Comparison of ENCODE assay signal across 8 cellular contexts in the genomic region with DNA sequence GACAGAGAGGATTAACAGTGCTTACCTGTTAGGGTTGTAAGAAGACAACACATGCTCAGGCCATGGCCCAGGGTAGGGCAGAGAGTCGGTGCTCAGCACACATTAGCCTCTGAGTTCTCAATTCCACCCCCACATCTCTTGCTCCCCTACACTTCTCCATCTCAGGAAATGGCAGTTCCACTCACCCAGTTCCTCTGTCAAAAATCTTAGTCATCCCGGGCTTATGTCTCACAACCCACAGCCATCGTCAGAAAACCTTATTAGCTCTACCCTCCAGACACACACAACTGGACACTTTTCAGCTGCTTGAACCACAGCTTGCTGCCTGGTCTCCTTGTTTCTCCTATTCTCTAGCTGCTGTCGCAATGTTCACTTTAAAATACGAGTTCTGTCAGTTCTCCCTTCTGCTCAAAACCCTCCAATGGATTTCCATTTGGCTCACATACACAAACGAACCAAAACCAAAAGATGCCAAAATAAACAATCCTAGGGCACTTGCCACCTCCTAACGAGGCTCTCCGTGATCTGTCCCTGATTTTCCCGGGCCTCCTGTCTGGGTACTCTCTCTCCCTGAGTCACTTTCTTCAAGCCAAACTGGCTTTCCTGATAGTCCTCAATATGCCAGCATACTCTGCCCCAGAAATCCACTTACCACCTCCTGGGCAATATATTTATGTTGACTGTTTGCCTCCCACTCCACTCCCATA.
DNase-seq lines count a peak whose midpoint lies in the region; ATAC-seq, FAIRE-seq and TF ChIP-seq lines count a peak whose summit lies in the region.

No MANE protein-coding gene starts in this region.

- peaks cover 9% of the 10 kb centered on the region; the same call in 1 of the 2 replicates for H3K27me3 Mint-ChIP-seq in WTC11 (ENCODE audit: low read depth)

- no peak overlapping the region for H3K4me3 ChIP-seq in A549
- H3K4me3 ChIP-seq in skeletal muscle satellite cell (ENCODE audit: low read length): no peak overlapping the region

- H3K4me1 Mint-ChIP-seq in WTC11: peaks cover 28% of the 10 kb centered on the region

- H3K36me3 Mint-ChIP-seq in WTC11: peaks cover 18% of the 10 kb centered on the region

- no peak for TF ChIP-seq RAD21 in A549 (conservative IDR thresholded peaks at IDR 0.05 in 1 of 2, IDR thresholded peaks at IDR 0.05 in 1 of 2)

- TF ChIP-seq CTCF in A549 (IDR thresholded peaks at IDR 0.05) (no peak), WTC11 (IDR thresholded peaks at IDR 0.05) (no peak)

- H3K9me3 ChIP-seq in A549 (no peaks in the 10 kb centered on the region), skeletal muscle satellite cell (replicated peaks; ENCODE audit: low read length) (no peaks in the 10 kb centered on the region)

- no peak for TF ChIP-seq EP300 in A549 (IDR thresholded peaks at IDR 0.05)

- POLR2A ChIA-PET in A549 (lab: Yijun Ruan, JAX) (no interaction called here), WTC11 (lab: Charles Lee) (no interaction called here)

- no peak overlapping the region for H3K9ac ChIP-seq in skeletal muscle satellite cell (ENCODE audit: low read depth, low read length)

- DNase-seq in A549 (ENCODE audit: low read depth in 1 of 2, low spot score in 1 of 2) (no peak), WTC11 (ENCODE audit: low spot score) (no peak), NCI-H345 (lab: John Stamatoyannopoulos, UW) (no peak), SHP77 (lab: John Stamatoyannopoulos, UW) (no peak), HK-2 (ENCODE audit: unreplicated experiment) (no peak)

- no peaks in the 10 kb centered on the region for H3K36me3 ChIP-seq in skeletal muscle satellite cell (ENCODE audit: insufficient read depth, low read length)

- H3K4me3 Mint-ChIP-seq in WTC11: no peak overlapping the region

- FAIRE-seq in A549 (lab: Jason Lieb, UNC): no peak

- no peaks in the 10 kb centered on the region for H3K9me3 Mint-ChIP-seq in WTC11

- TF ChIP-seq POLR2A in A549 (IDR thresholded peaks at IDR 0.05; ENCODE audit: low read length): no peak

- H3K27ac ChIP-seq in A549: peak overlapping the region; percentile 79 to 82; a peak in 4 of 6 replicates

- ATAC-seq in A549 (no peak), GM19035 (IDR thresholded peaks at IDR 0.05; ENCODE audit: unreplicated experiment) (peak; percentile 52), HG03159 (IDR thresholded peaks at IDR 0.05; ENCODE audit: unreplicated experiment) (peak; percentile 43), WTC11 (no peak)

- WGBS in A549 (ENCODE audit: missing lambda C conversion rate): 71% methylated on average over 9 of the region's 9 CpGs

- no peaks in the 10 kb centered on the region for H3K27me3 ChIP-seq in skeletal muscle satellite cell (ENCODE audit: control insufficient read depth, insufficient read depth, low read length)

- 0 out of 2 replicates have a peak overlapping the region, but pooled peaks have one; percentile 10 for H3K27ac Mint-ChIP-seq in WTC11

- CTCF ChIA-PET in A549 (lab: Yijun Ruan, JAX): interaction anchor here (0.7 to 1.2 kb wide), 3 partner anchors 9 to 22 kb away, joined by 3 to 4 read pairs (median 4); no protein-coding TSS in a partner anchor
- CTCF ChIA-PET in WTC11 (lab: Charles Lee): interaction anchor here (0.6 to 3.8 kb wide), 4 partner anchors 10 to 367 kb away, joined by 3 to 18 read pairs (median 7); a partner anchor contains a TSS

- H3K4me2 ChIP-seq in A549 (no peak overlapping the region), skeletal muscle satellite cell (ENCODE audit: low read length) (peak overlapping the region; percentile 30)

- H3K4me1 ChIP-seq in A549 (peaks cover 59% of the 10 kb centered on the region), skeletal muscle satellite cell (ENCODE audit: control insufficient read depth, insufficient read depth, low read length) (peaks cover 21% of the 10 kb centered on the region)

TF ChIP-seq in A549, 52 proteins besides CTCF, POLR2A, EP300 and RAD21:
- TF ChIP-seq, protein P1, sequence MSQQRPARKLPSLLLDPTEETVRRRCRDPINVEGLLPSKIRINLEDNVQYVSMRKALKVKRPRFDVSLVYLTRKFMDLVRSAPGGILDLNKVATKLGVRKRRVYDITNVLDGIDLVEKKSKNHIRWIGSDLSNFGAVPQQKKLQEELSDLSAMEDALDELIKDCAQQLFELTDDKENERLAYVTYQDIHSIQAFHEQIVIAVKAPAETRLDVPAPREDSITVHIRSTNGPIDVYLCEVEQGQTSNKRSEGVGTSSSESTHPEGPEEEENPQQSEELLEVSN (IDR thresholded peaks at IDR 0.05; ENCODE audit: borderline replicate concordance, low read depth): no peak
- TF ChIP-seq TP53 (CRISPR knock-in tag; IDR thresholded peaks at IDR 0.05) (no peak), HOXB5 (CRISPR knock-in tag; IDR thresholded peaks at IDR 0.05) (no peak), EHMT2 (IDR thresholded peaks at IDR 0.05; ENCODE audit: low read depth) (no peak), PHF8 (IDR thresholded peaks at IDR 0.05; ENCODE audit: borderline replicate concordance, low read depth) (no peak), CBX2 (IDR thresholded peaks at IDR 0.05; ENCODE audit: borderline replicate concordance, low read depth) (no peak)

TF ChIP-seq in WTC11, 78 proteins besides CTCF, POLR2A, EP300 and RAD21:
- TF ChIP-seq JUN (CRISPR knock-in tag; IDR thresholded peaks at IDR 0.05): no peak
- TF ChIP-seq CREM (CRISPR knock-in tag; IDR thresholded peaks at IDR 0.05): no peak
- TF ChIP-seq, protein P2, sequence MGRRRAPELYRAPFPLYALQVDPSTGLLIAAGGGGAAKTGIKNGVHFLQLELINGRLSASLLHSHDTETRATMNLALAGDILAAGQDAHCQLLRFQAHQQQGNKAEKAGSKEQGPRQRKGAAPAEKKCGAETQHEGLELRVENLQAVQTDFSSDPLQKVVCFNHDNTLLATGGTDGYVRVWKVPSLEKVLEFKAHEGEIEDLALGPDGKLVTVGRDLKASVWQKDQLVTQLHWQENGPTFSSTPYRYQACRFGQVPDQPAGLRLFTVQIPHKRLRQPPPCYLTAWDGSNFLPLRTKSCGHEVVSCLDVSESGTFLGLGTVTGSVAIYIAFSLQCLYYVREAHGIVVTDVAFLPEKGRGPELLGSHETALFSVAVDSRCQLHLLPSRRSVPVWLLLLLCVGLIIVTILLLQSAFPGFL (CRISPR knock-in tag; IDR thresholded peaks at IDR 0.05; ENCODE audit: borderline replicate concordance): no peak
- TF ChIP-seq NR3C1 (CRISPR knock-in tag; conservative IDR thresholded peaks at IDR 0.05; ENCODE audit: low read depth): no peak
- TF ChIP-seq, protein P3, sequence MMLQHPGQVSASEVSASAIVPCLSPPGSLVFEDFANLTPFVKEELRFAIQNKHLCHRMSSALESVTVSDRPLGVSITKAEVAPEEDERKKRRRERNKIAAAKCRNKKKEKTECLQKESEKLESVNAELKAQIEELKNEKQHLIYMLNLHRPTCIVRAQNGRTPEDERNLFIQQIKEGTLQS (CRISPR knock-in tag; conservative IDR thresholded peaks at IDR 0.05): no peak
- no peak for TF ChIP-seq ZNF317 (CRISPR knock-in tag; IDR thresholded peaks at IDR 0.05; ENCODE audit: borderline replicate concordance, low read depth)
- no peak for TF ChIP-seq ZNF232 (CRISPR knock-in tag; IDR thresholded peaks at IDR 0.05)
- no peak for TF ChIP-seq ZBTB21 (CRISPR knock-in tag; IDR thresholded peaks at IDR 0.05; ENCODE audit: borderline replicate concordance)
- TF ChIP-seq, protein P4, sequence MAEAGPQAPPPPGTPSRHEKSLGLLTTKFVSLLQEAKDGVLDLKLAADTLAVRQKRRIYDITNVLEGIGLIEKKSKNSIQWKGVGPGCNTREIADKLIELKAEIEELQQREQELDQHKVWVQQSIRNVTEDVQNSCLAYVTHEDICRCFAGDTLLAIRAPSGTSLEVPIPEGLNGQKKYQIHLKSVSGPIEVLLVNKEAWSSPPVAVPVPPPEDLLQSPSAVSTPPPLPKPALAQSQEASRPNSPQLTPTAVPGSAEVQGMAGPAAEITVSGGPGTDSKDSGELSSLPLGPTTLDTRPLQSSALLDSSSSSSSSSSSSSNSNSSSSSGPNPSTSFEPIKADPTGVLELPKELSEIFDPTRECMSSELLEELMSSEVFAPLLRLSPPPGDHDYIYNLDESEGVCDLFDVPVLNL (CRISPR knock-in tag; IDR thresholded peaks at IDR 0.05; ENCODE audit: borderline replicate concordance, low read depth): no peak
- TF ChIP-seq, protein P5, sequence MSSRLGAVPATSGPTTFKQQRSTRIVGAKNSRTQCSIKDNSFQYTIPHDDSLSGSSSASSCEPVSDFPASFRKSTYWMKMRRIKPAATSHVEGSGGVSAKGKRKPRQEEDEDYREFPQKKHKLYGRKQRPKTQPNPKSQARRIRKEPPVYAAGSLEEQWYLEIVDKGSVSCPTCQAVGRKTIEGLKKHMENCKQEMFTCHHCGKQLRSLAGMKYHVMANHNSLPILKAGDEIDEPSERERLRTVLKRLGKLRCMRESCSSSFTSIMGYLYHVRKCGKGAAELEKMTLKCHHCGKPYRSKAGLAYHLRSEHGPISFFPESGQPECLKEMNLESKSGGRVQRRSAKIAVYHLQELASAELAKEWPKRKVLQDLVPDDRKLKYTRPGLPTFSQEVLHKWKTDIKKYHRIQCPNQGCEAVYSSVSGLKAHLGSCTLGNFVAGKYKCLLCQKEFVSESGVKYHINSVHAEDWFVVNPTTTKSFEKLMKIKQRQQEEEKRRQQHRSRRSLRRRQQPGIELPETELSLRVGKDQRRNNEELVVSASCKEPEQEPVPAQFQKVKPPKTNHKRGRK (CRISPR knock-in tag; IDR thresholded peaks at IDR 0.05; ENCODE audit: borderline replicate concordance): no peak
- TF ChIP-seq ZNF671 (CRISPR knock-in tag; IDR thresholded peaks at IDR 0.05): no peak
- TF ChIP-seq TEAD1 (CRISPR knock-in tag; IDR thresholded peaks at IDR 0.05): no peak
- TF ChIP-seq NR2C2 (CRISPR knock-in tag; IDR thresholded peaks at IDR 0.05): no peak
- no peak for TF ChIP-seq SP1 (CRISPR knock-in tag; conservative IDR thresholded peaks at IDR 0.05)
- TF ChIP-seq ESRRA (CRISPR knock-in tag; IDR thresholded peaks at IDR 0.05; ENCODE audit: borderline replicate concordance): no peak
- no peak for TF ChIP-seq JAZF1 (CRISPR knock-in tag; IDR thresholded peaks at IDR 0.05)
- TF ChIP-seq, protein P6, sequence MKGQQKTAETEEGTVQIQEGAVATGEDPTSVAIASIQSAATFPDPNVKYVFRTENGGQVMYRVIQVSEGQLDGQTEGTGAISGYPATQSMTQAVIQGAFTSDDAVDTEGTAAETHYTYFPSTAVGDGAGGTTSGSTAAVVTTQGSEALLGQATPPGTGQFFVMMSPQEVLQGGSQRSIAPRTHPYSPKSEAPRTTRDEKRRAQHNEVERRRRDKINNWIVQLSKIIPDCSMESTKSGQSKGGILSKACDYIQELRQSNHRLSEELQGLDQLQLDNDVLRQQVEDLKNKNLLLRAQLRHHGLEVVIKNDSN (CRISPR knock-in tag; IDR thresholded peaks at IDR 0.05): no peak

Comparison
In these comparisons a context has a peak if more than half of its experiments do, and no peak if none do; other contexts are left out.
1. ATAC-seq: peak in GM19035 (single experiment) and HG03159 (single experiment); none in A549 (0 of 2) and WTC11 (single experiment).